ENCODE assay signal across 35 cellular contexts in the genomic region with DNA sequence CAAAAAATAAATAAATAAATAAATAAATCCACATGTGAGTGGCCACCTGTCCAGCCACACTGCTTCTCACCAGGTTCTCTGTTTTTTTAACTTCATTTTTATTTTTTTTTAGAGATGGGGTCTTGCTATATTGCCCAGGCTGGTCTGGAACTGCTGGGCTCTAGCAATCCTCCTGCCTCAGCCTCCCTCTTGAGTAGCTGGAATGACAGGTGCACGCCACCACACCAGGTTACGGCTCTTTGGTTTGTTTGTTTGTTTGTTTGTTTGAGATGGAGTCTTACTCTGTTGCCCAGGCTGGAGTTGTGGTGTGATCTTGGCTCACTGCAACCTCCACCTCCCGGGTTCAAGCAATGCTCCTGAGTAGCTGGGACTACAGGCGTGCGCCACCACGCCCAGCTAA.
A peak's percentile ranks its signal among the peaks of the same experiment; 100 is the strongest.
DNase-seq lines count a peak whose midpoint lies in the region; ATAC-seq, FAIRE-seq and TF ChIP-seq lines count a peak whose summit lies in the region.
"Had no signal": no experiment of that assay in that cellular context is flagged by ENCODE, and none has a peak within 500 bp of the region (broad histone marks: within the 10 kb centered on the region; RNA-seq: fewer than 3 reads in every experiment).

No MANE protein-coding gene starts in this region.

- H3K27ac Mint-ChIP-seq in activated CD4-positive, alpha-beta T cell treated with anti-CD3 and anti-CD28 coated beads for 36 hours: no peak overlapping the region
- H3K27ac Mint-ChIP-seq: B cell; CD14-positive monocyte; CD4-positive, alpha-beta memory T cell; CD4-positive, alpha-beta T cell; CD8-positive, alpha-beta T cell had no signal

- H4K20me1 ChIP-seq in K562 (replicated peaks; ENCODE audit: control insufficient read depth, insufficient read depth, low read length): 0 out of 2 replicates have a peak, but pooled peaks cover 3% of the 10 kb centered on the region
- H4K20me1 ChIP-seq: BLaER1; BLaER1 treated with 17β-estradiol and CSF1 and Interleukin-3, amounts not matched to agents 10 nM and 100 nM had no signal

- H3K9me1 ChIP-seq in K562 (ENCODE audit: control insufficient read depth, insufficient read depth, low read length): no peaks in the 10 kb centered on the region

- ATAC-seq in K562: no peak
- ATAC-seq in GM21528 (IDR thresholded peaks at IDR 0.05; ENCODE audit: low FRiP score, unreplicated experiment): no peak
- ATAC-seq in activated CD4-positive, alpha-beta T cell treated with anti-CD3 and anti-CD28 coated beads for 36 hours: no peak
- ATAC-seq: A549; CD8-positive, alpha-beta T cell had no signal

- intact Hi-C loops in K562 (cut with micrococcal nuclease): no loop called here
- intact Hi-C loops in activated CD4-positive, alpha-beta T cell treated with anti-CD3 and anti-CD28 coated beads for 36 hours (cut with DNase I, micrococcal nuclease): no loop called here

- H3K4me1 Mint-ChIP-seq in activated CD4-positive, alpha-beta T cell treated with anti-CD3 and anti-CD28 coated beads for 36 hours: no peaks in the 10 kb centered on the region
- H3K4me1 Mint-ChIP-seq: B cell, CD14-positive monocyte had no signal

- H3K9me3 ChIP-seq in HEK293 (ENCODE audit: control insufficient read depth, insufficient read depth, low read depth, low read length) (no peaks in the 10 kb centered on the region), K562 (replicated peaks; ENCODE audit: control insufficient read depth, insufficient read depth, low read depth, low read length) (no peaks in the 10 kb centered on the region)
- H3K9me3 ChIP-seq: A549; BE2C; BLaER1; BLaER1 treated with 17β-estradiol and CSF1 and Interleukin-3, amounts not matched to agents 10 nM and 100 nM; Caco-2 had no signal

- CTCF ChIA-PET in HEK293 (lab: Yijun Ruan, JAX) (interaction anchor here (0.7 to 0.9 kb wide), 2 partner anchors 129 to 200 kb away, joined by 3 to 4 read pairs; no protein-coding TSS in a partner anchor), K562 (lab: Yijun Ruan, JAX; ENCODE audit: low intra/inter-chr PET ratio) (no interaction called here)
- CTCF ChIA-PET in activated CD4-positive, alpha-beta T cell treated with anti-CD3 and anti-CD28 coated beads for 36 hours (lab: Charles Lee): interaction anchor here (1.3 kb wide), 1 partner anchor 262 kb away, joined by 3 read pairs; no protein-coding TSS in a partner anchor

- TF ChIP-seq EP300 in K562 (IDR thresholded peaks at IDR 0.05; ENCODE audit: low read length): no peak

- no peaks in the 10 kb centered on the region for H3K79me2 ChIP-seq in K562 (ENCODE audit: control insufficient read depth, insufficient read depth, low read length)

- no peak for FAIRE-seq in K562 (lab: Jason Lieb, UNC)
- FAIRE-seq: A204.1, A549, D721Med had no signal

- H3K36me3 ChIP-seq in HEK293 (ENCODE audit: control insufficient read depth in 2 of 2, insufficient read depth in 1 of 2, low read length in 2 of 2) (no peaks in the 10 kb centered on the region), K562 (ENCODE audit: control insufficient read depth, insufficient read depth, low read length) (no peaks in the 10 kb centered on the region)
- H3K36me3 ChIP-seq: BE2C; BLaER1; BLaER1 treated with 17β-estradiol and CSF1 and Interleukin-3, amounts not matched to agents 10 nM and 100 nM had no signal

- TF ChIP-seq CTCF in HEK293 (tag by site-specific recombination; IDR thresholded peaks at IDR 0.05): no peak
- no peak for TF ChIP-seq CTCF in K562 (IDR thresholded peaks at IDR 0.05 in 2 of 3, conservative IDR thresholded peaks at IDR 0.05 in 1 of 3; ENCODE audit: insufficient read depth in 2 of 3, low read depth in 1 of 3, low read length in 3 of 3)

- H2AFZ ChIP-seq in K562 (ENCODE audit: low read depth, low read length): no peak overlapping the region

- no peaks in the 10 kb centered on the region for H3K36me3 Mint-ChIP-seq in activated CD4-positive, alpha-beta T cell treated with anti-CD3 and anti-CD28 coated beads for 36 hours (ENCODE audit: low read depth)
- H3K36me3 Mint-ChIP-seq: CD14-positive monocyte; CD4-positive, alpha-beta memory T cell; CD4-positive, CD25-positive, alpha-beta regulatory T cell; CD8-positive, alpha-beta memory T cell; CD8-positive, alpha-beta T cell had no signal

- DNase-seq in activated effector memory CD4-positive, alpha-beta T cell treated with anti-CD3 and anti-CD28 coated beads, Interleukin-2, amount 50 U/mL, for 16 hours: peak; percentile 25
- no peak for DNase-seq in activated effector memory CD4-positive, alpha-beta T cell treated with Interleukin-2 at 50 U/mL for 16 hours
- DNase-seq in K562 (ENCODE audit: extremely low read depth in 1 of 4, low spot score in 3 of 4): no peak
- no peak for DNase-seq in activated CD4-positive, alpha-beta T cell treated with anti-CD3 and anti-CD28 coated beads for 36 hours
- DNase-seq: 8988T; ACHN; AML-193; BE2C; C1 segment of cervical spinal cord; Caco-2; Calu3; CD4-positive, alpha-beta memory T cell; CD4-positive, alpha-beta T cell; CD4-positive, CD25-positive, alpha-beta regulatory T cell; CD8-positive, alpha-beta memory T cell; CD8-positive, alpha-beta T cell; COR-L47; DMS 273 treated with DMSO at 0.1 percent for 48 hours; DMS153; DMS53; DMS79; DMS79 treated with DMSO at 0.1 percent for 48 hours; DND-41; EL had no signal

- no peak overlapping the region for H3K27ac ChIP-seq in HEK293 (ENCODE audit: extremely low read depth, low read depth, low read length)
- no peak overlapping the region for H3K27ac ChIP-seq in K562 (ENCODE audit: extremely low read depth, low read depth, low read length)
- H3K27ac ChIP-seq: 22Rv1; A549; BLaER1; BLaER1 treated with 17β-estradiol and CSF1 and Interleukin-3, amounts not matched to agents 10 nM and 100 nM; C4-2B had no signal

- peaks cover 6 to 22% of the 10 kb centered on the region in 2 experiments; a peak in 3 of 5 replicates for H3K27me3 ChIP-seq in K562 (ENCODE audit: control insufficient read depth in 2 of 2, insufficient read depth in 2 of 2, low read length in 2 of 2)
- H3K27me3 ChIP-seq: BLaER1; BLaER1 treated with 17β-estradiol and CSF1 and Interleukin-3, amounts not matched to agents 10 nM and 100 nM had no signal

- no peak overlapping the region for H3K4me3 Mint-ChIP-seq in activated CD4-positive, alpha-beta T cell treated with anti-CD3 and anti-CD28 coated beads for 36 hours
- H3K4me3 Mint-ChIP-seq: B cell; CD14-positive monocyte; CD4-positive, alpha-beta memory T cell; CD4-positive, alpha-beta T cell; CD4-positive, CD25-positive, alpha-beta regulatory T cell; CD8-positive, alpha-beta memory T cell; CD8-positive, alpha-beta T cell had no signal

- POLR2A ChIA-PET in HEK293 (lab: Yijun Ruan, JAX): no interaction called here
- POLR2A ChIA-PET in K562 (lab: Yijun Ruan, JAX): interaction anchor here (0.6 kb wide), 1 partner anchor 23 kb away, joined by 5 read pairs; no protein-coding TSS in a partner anchor
- POLR2A ChIA-PET in activated CD4-positive, alpha-beta T cell treated with anti-CD3 and anti-CD28 coated beads for 36 hours (lab: Charles Lee): no interaction called here

- H3K4me1 ChIP-seq in HEK293 (ENCODE audit: control insufficient read depth, insufficient read depth, low read length) (no peaks in the 10 kb centered on the region), K562 (replicated peaks in 1 of 2; ENCODE audit: control insufficient read depth in 2 of 2, insufficient read depth in 2 of 2, low read length in 2 of 2) (peaks cover 0 to 4% of the 10 kb centered on the region in 2 experiments; a peak in 2 of 5 replicates)
- H3K4me1 ChIP-seq: A549, BE2C, Caco-2 had no signal

- H3K4me2 ChIP-seq in K562 (ENCODE audit: insufficient read depth, low read length): no peak overlapping the region
- H3K4me2 ChIP-seq: A549; BLaER1; BLaER1 treated with 17β-estradiol and CSF1 and Interleukin-3, amounts not matched to agents 10 nM and 100 nM had no signal

- no peak overlapping the region for H3K4me3 ChIP-seq in HEK293 (ENCODE audit: low read depth, low read length)
- no peak overlapping the region for H3K4me3 ChIP-seq in K562
- H3K4me3 ChIP-seq: A549; BLaER1; BLaER1 treated with 17β-estradiol and CSF1 and Interleukin-3, amounts not matched to agents 10 nM and 100 nM had no signal

- 11% methylated on average over 6 of the region's 6 CpGs for WGBS in K562 (ENCODE audit: insufficient coverage, low coverage, missing lambda C conversion rate)

- no TSS peak for BruUV-seq in K562 (replicated peaks; lab: Mats Ljungman, UMichigan)

- no peaks in the 10 kb centered on the region for H3K9me3 Mint-ChIP-seq in activated CD4-positive, alpha-beta T cell treated with anti-CD3 and anti-CD28 coated beads for 36 hours (ENCODE audit: low read depth)
- H3K9me3 Mint-ChIP-seq: CD4-positive, alpha-beta memory T cell; CD4-positive, alpha-beta T cell; CD4-positive, CD25-positive, alpha-beta regulatory T cell; CD8-positive, alpha-beta memory T cell; CD8-positive, alpha-beta T cell had no signal

- no peak overlapping the region for H3K9ac ChIP-seq in K562 (ENCODE audit: insufficient read depth in 1 of 2, low read depth in 2 of 2, low read length in 2 of 2)
- H3K9ac ChIP-seq: BLaER1; BLaER1 treated with 17β-estradiol and CSF1 and Interleukin-3, amounts not matched to agents 10 nM and 100 nM had no signal

- no peak for TF ChIP-seq POLR2A in K562 (conservative IDR thresholded peaks at IDR 0.05)

- in situ Hi-C loops in K562 (cut with MboI): no loop called here

- H3K27me3 Mint-ChIP-seq in activated CD4-positive, alpha-beta T cell treated with anti-CD3 and anti-CD28 coated beads for 36 hours: peaks cover 7% of the 10 kb centered on the region

- no peak for TF ChIP-seq RAD21 in K562 (CRISPR knock-in tag; conservative IDR thresholded peaks at IDR 0.05 in 1 of 2, IDR thresholded peaks at IDR 0.05 in 1 of 2)

TF ChIP-seq in HEK293, 187 proteins besides CTCF, POLR2A, EP300 and RAD21:
- peak; percentile 83 for TF ChIP-seq ZNF121 (tag by site-specific recombination; IDR thresholded peaks at IDR 0.05)
- no peak for TF ChIP-seq ZNF169 (tag by site-specific recombination; IDR thresholded peaks at IDR 0.05)

TF ChIP-seq in K562, 482 proteins besides CTCF, POLR2A, EP300 and RAD21:
- TF ChIP-seq ZNF121 (CRISPR knock-in tag; conservative IDR thresholded peaks at IDR 0.05) (peak; percentile 59; the same call in 1 of the 2 replicates), SRF (CRISPR knock-in tag; IDR thresholded peaks at IDR 0.05) (no peak), JUN (IDR thresholded peaks at IDR 0.05; ENCODE audit: borderline replicate concordance, low read depth, low read length) (no peak), JUN (CRISPR knock-in tag; IDR thresholded peaks at IDR 0.05; ENCODE audit: borderline replicate concordance) (no peak)
